Comparison of ENCODE assay signal across 15 cellular contexts in the genomic region with DNA sequence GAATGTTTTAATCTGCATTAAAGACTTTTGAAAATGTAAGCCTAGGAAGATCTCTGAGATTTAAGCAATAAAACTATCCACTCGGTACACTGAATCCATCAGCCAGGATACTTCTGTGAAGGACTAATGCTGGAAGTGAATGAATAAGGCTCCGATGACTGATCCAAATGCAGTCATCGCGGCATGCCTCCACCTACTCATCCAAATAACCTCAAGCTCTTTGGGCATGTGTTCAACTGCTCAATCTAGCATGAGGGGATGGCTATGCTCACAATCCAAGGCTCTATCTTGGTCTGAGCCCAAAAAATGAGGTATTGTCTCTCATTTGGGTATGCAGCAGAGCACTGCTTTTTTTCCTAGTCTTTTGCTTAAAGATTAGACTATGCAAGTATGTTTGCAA. TPM values are rescaled to one million over a fixed set of nuclear protein-coding genes. Genes with fewer than 3 reads are reported as not detected.
DNase-seq lines count a peak whose midpoint lies in the region; ATAC-seq and TF ChIP-seq lines count a peak whose summit lies in the region.
"Had no signal": no experiment of that assay in that cellular context is flagged by ENCODE, and none has a peak within 500 bp of the region (broad histone marks: within the 10 kb centered on the region; RNA-seq: fewer than 3 reads in every experiment).

No MANE protein-coding gene starts in this region.

- TF ChIP-seq CTCF in left ventricle myocardium inferior (IDR thresholded peaks at IDR 0.05; ENCODE audit: borderline replicate concordance) (no peak), right atrium auricular region (IDR thresholded peaks at IDR 0.05) (no peak), foreskin keratinocyte (conservative IDR thresholded peaks at IDR 0.05) (no peak)

- H3K36me3 Mint-ChIP-seq in activated T-helper 1 cell treated with anti-CD3 and anti-CD28 coated beads, Interleukin-12 subunit alpha, Interleukin-12 subunit beta, Interleukin-2, Interleukin-4 antibody, amounts not matched to agents 30 ng/mL and 10 ng/mL and 1 ng/mL, durations not matched to agents 14 hours and 24 hours and 36 hours (ENCODE audit: low read depth), result no peaks in the 10 kb centered on the region
- no peaks in the 10 kb centered on the region for H3K36me3 Mint-ChIP-seq in T-helper 17 cell (ENCODE audit: low read depth)

- H3K4me3 ChIP-seq in left ventricle myocardium inferior (no peak overlapping the region), right atrium auricular region (no peak overlapping the region), adipocyte (ENCODE audit: low read length) (no peak overlapping the region)

- H3K9ac ChIP-seq in adipocyte (ENCODE audit: low read length), result no peak overlapping the region

- H3K27me3 ChIP-seq in left ventricle myocardium inferior (ENCODE audit: low read depth), result no peaks in the 10 kb centered on the region
- no peaks in the 10 kb centered on the region for H3K27me3 ChIP-seq in right atrium auricular region
- no peaks in the 10 kb centered on the region for H3K27me3 ChIP-seq in adipocyte (replicated peaks; ENCODE audit: control insufficient read depth, insufficient read depth, low read length)
- peaks cover 6% of the 10 kb centered on the region for H3K27me3 ChIP-seq in foreskin keratinocyte

- no peaks in the 10 kb centered on the region for H3K27me3 Mint-ChIP-seq in activated T-helper 1 cell treated with anti-CD3 and anti-CD28 coated beads, Interleukin-12 subunit alpha, Interleukin-12 subunit beta, Interleukin-2, Interleukin-4 antibody, amounts not matched to agents 30 ng/mL and 10 ng/mL and 1 ng/mL, durations not matched to agents 14 hours and 24 hours and 36 hours (ENCODE audit: insufficient read depth)
- peaks cover 11% of the 10 kb centered on the region for H3K27me3 Mint-ChIP-seq in T-helper 17 cell
- H3K27me3 Mint-ChIP-seq: activated CD4-positive, alpha-beta T cell treated with anti-CD3 and anti-CD28 coated beads for 36 hours had no signal

- DNase-seq in left ventricle myocardium inferior, result no peak
- no peak for DNase-seq in right atrium auricular region (ENCODE audit: low spot score)
- peak; percentile 61 for DNase-seq in adipocyte (ENCODE audit: low read depth)
- peak; percentile 17 to 51 for DNase-seq in foreskin keratinocyte
- no peak for DNase-seq in activated T-helper 1 cell treated with anti-CD3 and anti-CD28 coated beads, Interleukin-12 subunit alpha, Interleukin-12 subunit beta, Interleukin-2, Interleukin-4 antibody, amounts not matched to agents 30 ng/mL and 10 ng/mL and 1 ng/mL, durations not matched to agents 14 hours and 24 hours and 36 hours (ENCODE audit: low spot score)
- DNase-seq in activated CD4-positive, alpha-beta T cell treated with anti-CD3 and anti-CD28 coated beads for 4 hours, result no peak
- no peak for DNase-seq in T-helper 17 cell
- DNase-seq: activated CD4-positive, alpha-beta T cell treated with anti-CD3 and anti-CD28 coated beads for 36 hours; activated naive CD4-positive, alpha-beta T cell treated with Interleukin-2 at 50 U/mL for 16 hours; endodermal cell; islet precursor cell; NCI-H526; stimulated activated naive CD4-positive, alpha-beta T cell had no signal

- H3K4me3 Mint-ChIP-seq in activated T-helper 1 cell treated with anti-CD3 and anti-CD28 coated beads, Interleukin-12 subunit alpha, Interleukin-12 subunit beta, Interleukin-2, Interleukin-4 antibody, amounts not matched to agents 30 ng/mL and 10 ng/mL and 1 ng/mL, durations not matched to agents 14 hours and 24 hours and 36 hours, result no peak overlapping the region
- H3K4me3 Mint-ChIP-seq in T-helper 17 cell, result no peak overlapping the region
- H3K4me3 Mint-ChIP-seq: activated CD4-positive, alpha-beta T cell treated with anti-CD3 and anti-CD28 coated beads for 36 hours; endodermal cell had no signal

- H3K9me3 ChIP-seq in left ventricle myocardium inferior (replicated peaks), result no peaks in the 10 kb centered on the region
- no peaks in the 10 kb centered on the region for H3K9me3 ChIP-seq in right atrium auricular region
- H3K9me3 ChIP-seq in adipocyte (ENCODE audit: control insufficient read depth, low read length), result no peaks in the 10 kb centered on the region
- no peaks in the 10 kb centered on the region for H3K9me3 ChIP-seq in T-helper 17 cell (ENCODE audit: control insufficient read depth, low read length, poor library complexity, severe bottlenecking)

- ATAC-seq in foreskin keratinocyte (peak; percentile 73), T-helper 17 cell (no peak), GM18520 (IDR thresholded peaks at IDR 0.05; ENCODE audit: unreplicated experiment) (no peak)

- intact Hi-C loops in left ventricle myocardium inferior (cut with micrococcal nuclease), result no loop called here
- intact Hi-C loops in activated T-helper 1 cell treated with anti-CD3 and anti-CD28 coated beads, Interleukin-12 subunit alpha, Interleukin-12 subunit beta, Interleukin-2, Interleukin-4 antibody, amounts not matched to agents 30 ng/mL and 10 ng/mL and 1 ng/mL, durations not matched to agents 14 hours and 24 hours and 36 hours (cut with micrococcal nuclease), result no loop called here

- peaks cover 4% of the 10 kb centered on the region for H3K9me3 Mint-ChIP-seq in activated T-helper 1 cell treated with anti-CD3 and anti-CD28 coated beads, Interleukin-12 subunit alpha, Interleukin-12 subunit beta, Interleukin-2, Interleukin-4 antibody, amounts not matched to agents 30 ng/mL and 10 ng/mL and 1 ng/mL, durations not matched to agents 14 hours and 24 hours and 36 hours
- H3K9me3 Mint-ChIP-seq: endodermal cell had no signal

- peak overlapping the region; percentile 68 for H3K27ac ChIP-seq in left ventricle myocardium inferior (replicated peaks)
- no peak overlapping the region for H3K27ac ChIP-seq in right atrium auricular region
- no peak overlapping the region for H3K27ac ChIP-seq in foreskin keratinocyte
- H3K27ac ChIP-seq: C4-2B had no signal

- H3K4me1 Mint-ChIP-seq in activated T-helper 1 cell treated with anti-CD3 and anti-CD28 coated beads, Interleukin-12 subunit alpha, Interleukin-12 subunit beta, Interleukin-2, Interleukin-4 antibody, amounts not matched to agents 30 ng/mL and 10 ng/mL and 1 ng/mL, durations not matched to agents 14 hours and 24 hours and 36 hours (ENCODE audit: low read depth), result peaks cover 22% of the 10 kb centered on the region
- H3K4me1 Mint-ChIP-seq in T-helper 17 cell, result peaks cover 20% of the 10 kb centered on the region

- H3K27ac Mint-ChIP-seq in activated T-helper 1 cell treated with anti-CD3 and anti-CD28 coated beads, Interleukin-12 subunit alpha, Interleukin-12 subunit beta, Interleukin-2, Interleukin-4 antibody, amounts not matched to agents 30 ng/mL and 10 ng/mL and 1 ng/mL, durations not matched to agents 14 hours and 24 hours and 36 hours, result no peak overlapping the region
- no peak overlapping the region for H3K27ac Mint-ChIP-seq in T-helper 17 cell
- H3K27ac Mint-ChIP-seq: activated CD4-positive, alpha-beta T cell treated with anti-CD3 and anti-CD28 coated beads for 36 hours; endodermal cell had no signal

- peaks cover 79% of the 10 kb centered on the region for H3K4me1 ChIP-seq in left ventricle myocardium inferior
- H3K4me1 ChIP-seq in right atrium auricular region, result peaks cover 0 to 54% of the 10 kb centered on the region in 2 donors
- H3K4me1 ChIP-seq in adipocyte (ENCODE audit: control insufficient read depth, insufficient read depth, low read length), result peaks cover 17% of the 10 kb centered on the region
- no peaks in the 10 kb centered on the region for H3K4me1 ChIP-seq in foreskin keratinocyte

- H3K36me3 ChIP-seq in left ventricle myocardium inferior, result no peaks in the 10 kb centered on the region
- no peaks in the 10 kb centered on the region for H3K36me3 ChIP-seq in right atrium auricular region
- H3K36me3 ChIP-seq in adipocyte (ENCODE audit: control insufficient read depth, insufficient read depth, low read length, severe bottlenecking), result no peaks in the 10 kb centered on the region

RNA-seq across cellular contexts. Expression of gene MARCHF3, which starts 19.2 kb away (rescaled TPM):
- 35.7 TPM for total RNA-seq in left ventricle myocardium inferior
- 10 to 100 TPM; 14.5 to 19.7 TPM for total RNA-seq in right atrium auricular region
- 0.42 and 0.61 TPM in 2 replicates for total RNA-seq in foreskin keratinocyte
- 0.26 and 0.51 TPM in 2 replicates for polyA plus RNA-seq in foreskin keratinocyte
- 5.2 and 5.9 TPM in 2 replicates for total RNA-seq in activated T-helper 1 cell treated with anti-CD3 and anti-CD28 coated beads, Interleukin-12 subunit alpha, Interleukin-12 subunit beta, Interleukin-2, Interleukin-4 antibody, amounts not matched to agents 30 ng/mL and 10 ng/mL and 1 ng/mL, durations not matched to agents 14 hours and 24 hours and 36 hours
- total RNA-seq in T-helper 17 cell, result 1 to 10 TPM; 6.6 to 8.4 TPM

Comparison
In these comparisons a context has a peak if more than half of its experiments do, and no peak if none do; other contexts are left out.
1. DNase-seq: peak in adipocyte (single experiment) and foreskin keratinocyte (2 of 2); none in left ventricle myocardium inferior (single experiment), right atrium auricular region (single experiment), activated T-helper 1 cell treated with anti-CD3 and anti-CD28 coated beads, Interleukin-12 subunit alpha, Interleukin-12 subunit beta, Interleukin-2, Interleukin-4 antibody, amounts not matched to agents 30 ng/mL and 10 ng/mL and 1 ng/mL, durations not matched to agents 14 hours and 24 hours and 36 hours (single experiment), activated CD4-positive, alpha-beta T cell treated with anti-CD3 and anti-CD28 coated beads for 4 hours (0 of 2) and T-helper 17 cell (0 of 3).